Comparison of ENCODE assay signal across 10 cellular contexts in genomic region chr20:19849341-19850189, GRCh38.
DNase-seq lines count a peak whose midpoint lies in the region; ATAC-seq and TF ChIP-seq lines count a peak whose summit lies in the region.
"Had no signal": no experiment of that assay in that cellular context is flagged by ENCODE, and none has a peak within 500 bp of the region (broad histone marks: within the 10 kb centered on the region; RNA-seq: fewer than 3 reads in every experiment).

No MANE protein-coding gene starts in this region.

- H4K20me1 ChIP-seq in osteoblast (ENCODE audit: insufficient read depth, low read length): no peaks in the 10 kb centered on the region
- no peaks in the 10 kb centered on the region for H4K20me1 ChIP-seq in OCI-LY7 (ENCODE audit: insufficient read depth, low read length)

- ATAC-seq in left cardiac atrium (peak; percentile 66 to 73), GM19324 (IDR thresholded peaks at IDR 0.05; ENCODE audit: low FRiP score, unreplicated experiment) (no peak)
- ATAC-seq: activated naive CD8-positive, alpha-beta T cell treated with anti-CD3 and anti-CD28 coated beads, Interleukin-2, amount 50 U/mL, for 24 hours had no signal

- H3K4me2 ChIP-seq in osteoblast (ENCODE audit: insufficient read depth, low read length): peak overlapping the region; percentile 35
- no peak overlapping the region for H3K4me2 ChIP-seq in OCI-LY7 (ENCODE audit: low read length)

- CTCF ChIA-PET in OCI-LY7 (lab: Charles Lee; ENCODE audit: unreplicated experiment): no interaction called here

- no peaks in the 10 kb centered on the region for H3K27me3 ChIP-seq in osteoblast (ENCODE audit: insufficient read depth, low read length)
- H3K27me3 ChIP-seq in uterus: no peaks in the 10 kb centered on the region
- H3K27me3 ChIP-seq: SJSA1 had no signal

- H3K27ac ChIP-seq in osteoblast (ENCODE audit: low read depth, low read length) (peak overlapping the region; percentile 49), uterus (peak overlapping the region; percentile 78 to 91), OCI-LY7 (ENCODE audit: low read depth, low read length, poor library complexity, severe bottlenecking) (no peak overlapping the region)
- H3K27ac ChIP-seq: SJSA1 had no signal

- H2AFZ ChIP-seq in osteoblast (ENCODE audit: low read length) (peak overlapping the region; percentile 78), OCI-LY7 (ENCODE audit: low read length) (no peak overlapping the region)

- H3K9me3 Mint-ChIP-seq in activated T-helper 2 cell treated with anti-CD3 and anti-CD28 coated beads, Interferon-gamma antibody, Interleukin-2, Interleukin-4, amounts not matched to agents 10 μg/mL and 5 μg/mL and 100 μg/mL, durations not matched to agents 14 hours and 24 hours and 36 hours: no peaks in the 10 kb centered on the region
- H3K9me3 Mint-ChIP-seq: activated naive CD8-positive, alpha-beta T cell treated with anti-CD3 and anti-CD28 coated beads, Interleukin-2, amount 50 U/mL, for 24 hours had no signal

- intact Hi-C loops in left cardiac atrium (cut with DNase I): no loop called here
- intact Hi-C loops in uterus (cut with DNase I; ENCODE audit: low total_unique reads): no loop called here
- intact Hi-C loops in OCI-LY7 (cut with micrococcal nuclease; ENCODE audit: unreplicated experiment): no loop called here
- intact Hi-C loops in activated T-helper 2 cell treated with anti-CD3 and anti-CD28 coated beads, Interferon-gamma antibody, Interleukin-2, Interleukin-4, amounts not matched to agents 10 μg/mL and 5 μg/mL and 100 μg/mL, durations not matched to agents 14 hours and 24 hours and 36 hours (cut with micrococcal nuclease): no loop called here

- H3K36me3 ChIP-seq in osteoblast (ENCODE audit: insufficient read depth, low read length) (no peaks in the 10 kb centered on the region), uterus (no peaks in the 10 kb centered on the region), OCI-LY7 (ENCODE audit: insufficient read depth, low read length) (no peaks in the 10 kb centered on the region)
- H3K36me3 ChIP-seq: SJSA1 had no signal

- TF ChIP-seq CTCF in osteoblast (IDR thresholded peaks at IDR 0.05; ENCODE audit: extremely low read depth, low read depth, low read length): no peak
- no peak for TF ChIP-seq CTCF in uterus (IDR thresholded peaks at IDR 0.05)
- no peak for TF ChIP-seq CTCF in OCI-LY7 (conservative IDR thresholded peaks at IDR 0.05; ENCODE audit: low read length)

- H3K4me1 ChIP-seq in osteoblast (ENCODE audit: insufficient read depth, low read length): peaks cover 17% of the 10 kb centered on the region
- H3K4me1 ChIP-seq in uterus: peaks cover 0 to 9% of the 10 kb centered on the region in 2 donors
- H3K4me1 ChIP-seq in OCI-LY7 (ENCODE audit: insufficient read depth, low read length, poor library complexity, severe bottlenecking): no peaks in the 10 kb centered on the region
- H3K4me1 ChIP-seq: SJSA1 had no signal

- TF ChIP-seq POLR2A in uterus (IDR thresholded peaks at IDR 0.05): no peak

- peak; percentile 59 for DNase-seq in astrocyte of the hippocampus (ENCODE audit: low read depth, low spot score)
- DNase-seq in left cardiac atrium: peak; percentile 45
- DNase-seq in osteoblast (ENCODE audit: insufficient read length, low spot score, missing footprints): no peak
- no peak for DNase-seq in uterus
- no peak for DNase-seq in OCI-LY7 (ENCODE audit: low spot score)
- DNase-seq in activated T-helper 2 cell treated with anti-CD3 and anti-CD28 coated beads, Interferon-gamma antibody, Interleukin-2, Interleukin-4, amounts not matched to agents 10 μg/mL and 5 μg/mL and 100 μg/mL, durations not matched to agents 14 hours and 24 hours and 36 hours (ENCODE audit: low spot score): no peak
- DNase-seq: activated naive CD8-positive, alpha-beta T cell treated with anti-CD3 and anti-CD28 coated beads, Interleukin-2, amount 50 U/mL, for 24 hours; NCI-H2107 had no signal

- no peaks in the 10 kb centered on the region for H3K79me2 ChIP-seq in osteoblast (ENCODE audit: insufficient read depth, low read length)
- no peaks in the 10 kb centered on the region for H3K79me2 ChIP-seq in OCI-LY7 (ENCODE audit: insufficient read depth, low read depth, low read length)

- BruUV-seq in OCI-LY7 (replicated peaks; lab: Mats Ljungman, UMichigan): no TSS peak

- no peaks in the 10 kb centered on the region for H3K9me3 ChIP-seq in osteoblast (ENCODE audit: low read depth, low read length)
- no peaks in the 10 kb centered on the region for H3K9me3 ChIP-seq in uterus
- H3K9me3 ChIP-seq in OCI-LY7 (ENCODE audit: low read length): no peaks in the 10 kb centered on the region
- H3K9me3 ChIP-seq: SJSA1 had no signal

- H3K4me3 Mint-ChIP-seq in activated T-helper 2 cell treated with anti-CD3 and anti-CD28 coated beads, Interferon-gamma antibody, Interleukin-2, Interleukin-4, amounts not matched to agents 10 μg/mL and 5 μg/mL and 100 μg/mL, durations not matched to agents 14 hours and 24 hours and 36 hours (ENCODE audit: low read depth): no peak overlapping the region
- H3K4me3 Mint-ChIP-seq: activated naive CD8-positive, alpha-beta T cell treated with anti-CD3 and anti-CD28 coated beads, Interleukin-2, amount 50 U/mL, for 24 hours had no signal

- H3K9me2 ChIP-seq in OCI-LY7 (ENCODE audit: insufficient read depth, low read length): no peaks in the 10 kb centered on the region

- H3K4me3 ChIP-seq in osteoblast (ENCODE audit: insufficient read depth, low read length): peak overlapping the region; percentile 18
- H3K4me3 ChIP-seq in uterus: peak overlapping the region in 1 of 2 donors; percentile 3
- H3K4me3 ChIP-seq in OCI-LY7 (ENCODE audit: low read depth, low read length, poor library complexity, severe bottlenecking): no peak overlapping the region
- H3K4me3 ChIP-seq: SJSA1 had no signal

- no peak overlapping the region for H3K27ac Mint-ChIP-seq in activated T-helper 2 cell treated with anti-CD3 and anti-CD28 coated beads, Interferon-gamma antibody, Interleukin-2, Interleukin-4, amounts not matched to agents 10 μg/mL and 5 μg/mL and 100 μg/mL, durations not matched to agents 14 hours and 24 hours and 36 hours
- H3K27ac Mint-ChIP-seq: activated naive CD8-positive, alpha-beta T cell treated with anti-CD3 and anti-CD28 coated beads, Interleukin-2, amount 50 U/mL, for 24 hours had no signal

- H3K27me3 Mint-ChIP-seq in activated T-helper 2 cell treated with anti-CD3 and anti-CD28 coated beads, Interferon-gamma antibody, Interleukin-2, Interleukin-4, amounts not matched to agents 10 μg/mL and 5 μg/mL and 100 μg/mL, durations not matched to agents 14 hours and 24 hours and 36 hours (ENCODE audit: low read depth): peaks cover 2% of the 10 kb centered on the region

- no peaks in the 10 kb centered on the region for H3K36me3 Mint-ChIP-seq in activated T-helper 2 cell treated with anti-CD3 and anti-CD28 coated beads, Interferon-gamma antibody, Interleukin-2, Interleukin-4, amounts not matched to agents 10 μg/mL and 5 μg/mL and 100 μg/mL, durations not matched to agents 14 hours and 24 hours and 36 hours (ENCODE audit: low read depth)

- POLR2A ChIA-PET in OCI-LY7 (lab: Charles Lee): interaction anchor here (0.7 kb wide), 1 partner anchor 20 kb away, joined by 3 read pairs; no protein-coding TSS in a partner anchor

- H3K4me1 Mint-ChIP-seq in activated T-helper 2 cell treated with anti-CD3 and anti-CD28 coated beads, Interferon-gamma antibody, Interleukin-2, Interleukin-4, amounts not matched to agents 10 μg/mL and 5 μg/mL and 100 μg/mL, durations not matched to agents 14 hours and 24 hours and 36 hours (ENCODE audit: low read depth): no peaks in the 10 kb centered on the region
- H3K4me1 Mint-ChIP-seq: activated naive CD8-positive, alpha-beta T cell treated with anti-CD3 and anti-CD28 coated beads, Interleukin-2, amount 50 U/mL, for 24 hours had no signal

Comparison
In these comparisons a context has a peak if more than half of its experiments do, and no peak if none do; other contexts are left out.
1. DNase-seq: peak in astrocyte of the hippocampus (single experiment) and left cardiac atrium (single experiment); none in osteoblast (single experiment), uterus (0 of 2), OCI-LY7 (single experiment) and activated T-helper 2 cell treated with anti-CD3 and anti-CD28 coated beads, Interferon-gamma antibody, Interleukin-2, Interleukin-4, amounts not matched to agents 10 μg/mL and 5 μg/mL and 100 μg/mL, durations not matched to agents 14 hours and 24 hours and 36 hours (single experiment).